ENCODE assay signal across 19 cellular contexts in the genomic region with DNA sequence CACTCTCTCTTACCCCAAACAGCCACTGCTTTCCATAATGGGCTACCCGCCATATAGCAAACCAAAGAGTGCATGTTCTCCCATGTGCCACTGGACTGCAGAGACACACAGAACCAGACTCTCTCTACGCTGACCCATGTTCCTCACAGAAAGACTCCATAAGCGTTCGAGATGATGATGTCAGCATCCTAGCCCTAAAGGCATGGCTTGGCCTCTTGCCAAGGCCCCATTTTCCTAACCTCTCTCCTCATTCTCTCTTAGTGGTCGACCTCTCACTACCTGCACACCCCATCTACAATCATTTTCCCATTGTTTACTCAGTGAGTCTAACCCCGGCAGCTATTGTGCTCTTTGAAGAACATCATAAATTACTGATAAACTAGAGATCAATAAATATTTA. TPM values are rescaled to one million over a fixed set of nuclear protein-coding genes. Genes with fewer than 3 reads are reported as not detected.
DNase-seq lines count a peak whose midpoint lies in the region; ATAC-seq and TF ChIP-seq lines count a peak whose summit lies in the region.
"Had no signal": no experiment of that assay in that cellular context is flagged by ENCODE, and none has a peak within 500 bp of the region (broad histone marks: within the 10 kb centered on the region; RNA-seq: fewer than 3 reads in every experiment).

No MANE protein-coding gene starts in this region.

- no peaks in the 10 kb centered on the region for H3K9me3 ChIP-seq in GM23248 (ENCODE audit: low read depth)
- H3K9me3 ChIP-seq in PC-9 (ENCODE audit: insufficient read depth, low read depth) = no peaks in the 10 kb centered on the region
- no peaks in the 10 kb centered on the region for H3K9me3 ChIP-seq in spleen

- H3K4me2 ChIP-seq in GM23248 (ENCODE audit: unreplicated experiment) (no peak overlapping the region), PC-9 (0 out of 2 replicates have a peak overlapping the region, but pooled peaks have one; percentile 1)
- H3K4me2 ChIP-seq: neural progenitor cell had no signal

- no peaks in the 10 kb centered on the region for H3K9me3 Mint-ChIP-seq in activated CD4-positive, alpha-beta T cell treated with anti-CD3 and anti-CD28 coated beads for 36 hours (ENCODE audit: low read depth)
- H3K9me3 Mint-ChIP-seq in naive thymus-derived CD8-positive, alpha-beta T cell = no peaks in the 10 kb centered on the region
- H3K9me3 Mint-ChIP-seq: activated T-helper 1 cell treated with anti-CD3 and anti-CD28 coated beads, Interleukin-12 subunit alpha, Interleukin-12 subunit beta, Interleukin-2, Interleukin-4 antibody, amounts not matched to agents 30 ng/mL and 10 ng/mL and 1 ng/mL, durations not matched to agents 14 hours and 24 hours and 36 hours; CD4-positive, alpha-beta memory T cell; neural progenitor cell had no signal

- no peaks in the 10 kb centered on the region for H4K20me1 ChIP-seq in GM23248 (ENCODE audit: insufficient read depth)
- peaks cover 42% of the 10 kb centered on the region for H4K20me1 ChIP-seq in PC-9 (ENCODE audit: insufficient read depth)

- no peak for ATAC-seq in activated CD4-positive, alpha-beta T cell treated with anti-CD3 and anti-CD28 coated beads for 36 hours
- no peak for ATAC-seq in naive thymus-derived CD8-positive, alpha-beta T cell
- ATAC-seq: stimulated activated naive CD8-positive, alpha-beta T cell treated with anti-CD3 and anti-CD28 coated beads, Interleukin-15, Interleukin-2, amounts not matched to agents 100 U/mL and 50 U/mL, for 24 hours had no signal

- no peaks in the 10 kb centered on the region for H3F3A ChIP-seq in GM23248 (ENCODE audit: insufficient read depth)
- no peaks in the 10 kb centered on the region; the same call in 1 of the 2 replicates for H3F3A ChIP-seq in PC-9 (ENCODE audit: insufficient read depth, low read depth)

- CTCF ChIA-PET in activated CD4-positive, alpha-beta T cell treated with anti-CD3 and anti-CD28 coated beads for 36 hours (lab: Charles Lee) = no interaction called here
- CTCF ChIA-PET in PC-9 (lab: Charles Lee) = no interaction called here

- no TSS peak for BruUV-seq in PC-9 (replicated peaks; lab: Mats Ljungman, UMichigan)

- 79 to 90% methylated on average over 6 of the region's 6 CpGs for WGBS in GM23248 (ENCODE audit: low coverage in 1 of 2, low lambda C conversion rate in 2 of 2, missing lambda C conversion rate in 2 of 2), 2 experiments
- WGBS in spleen, 5 donors = 87 to 95% (median 89%) methylated on average over 6 of the region's 6 CpGs

- H3K27ac Mint-ChIP-seq in activated CD4-positive, alpha-beta T cell treated with anti-CD3 and anti-CD28 coated beads for 36 hours = peak overlapping the region; percentile 34
- peak overlapping the region in 8 of 10 donors; percentile 3 to 59 (median 36) for H3K27ac Mint-ChIP-seq in naive thymus-derived CD8-positive, alpha-beta T cell
- H3K27ac Mint-ChIP-seq: activated T-helper 1 cell treated with anti-CD3 and anti-CD28 coated beads, Interleukin-12 subunit alpha, Interleukin-12 subunit beta, Interleukin-2, Interleukin-4 antibody, amounts not matched to agents 30 ng/mL and 10 ng/mL and 1 ng/mL, durations not matched to agents 14 hours and 24 hours and 36 hours; neural progenitor cell had no signal

- H3K36me3 Mint-ChIP-seq in activated CD4-positive, alpha-beta T cell treated with anti-CD3 and anti-CD28 coated beads for 36 hours (ENCODE audit: low read depth) = peaks cover 24% of the 10 kb centered on the region
- peaks cover 0 to 43% (median 4%) of the 10 kb centered on the region in 3 donors for H3K36me3 Mint-ChIP-seq in naive thymus-derived CD8-positive, alpha-beta T cell

- TF ChIP-seq CTCF in PC-9 (conservative IDR thresholded peaks at IDR 0.05) (no peak), spleen (IDR thresholded peaks at IDR 0.05 in 8 of 11, conservative IDR thresholded peaks at IDR 0.05 in 3 of 11) (no peak)

- peaks cover 98% of the 10 kb centered on the region for H3K79me2 ChIP-seq in GM23248 (ENCODE audit: insufficient read depth)
- H3K79me2 ChIP-seq in PC-9 (ENCODE audit: low read depth) = peaks cover 71% of the 10 kb centered on the region

- H3K9ac ChIP-seq in GM23248 = no peak overlapping the region
- H3K9ac ChIP-seq: neural progenitor cell had no signal

- H3K4me1 Mint-ChIP-seq in activated CD4-positive, alpha-beta T cell treated with anti-CD3 and anti-CD28 coated beads for 36 hours = peaks cover 38% of the 10 kb centered on the region
- H3K4me1 Mint-ChIP-seq in naive thymus-derived CD8-positive, alpha-beta T cell = peaks cover 26 to 52% (median 45%) of the 10 kb centered on the region in 4 donors

- H3K36me3 ChIP-seq in GM23248 (ENCODE audit: low read depth) (peaks cover 15% of the 10 kb centered on the region), PC-9 (ENCODE audit: low read depth) (peaks cover 38% of the 10 kb centered on the region), spleen (peaks cover 3 to 43% (median 24%) of the 10 kb centered on the region in 6 donors)

- TF ChIP-seq POLR2A in spleen (IDR thresholded peaks at IDR 0.05) = no peak

- intact Hi-C loops in activated CD4-positive, alpha-beta T cell treated with anti-CD3 and anti-CD28 coated beads for 36 hours (cut with DNase I, micrococcal nuclease) = loop anchor here in 1 of 2 experiments (5.0 kb wide), 1 partner anchor 498 kb away; the partner anchor contains the start of gene NARS2
- intact Hi-C loops in PC-9 (cut with micrococcal nuclease; ENCODE audit: unreplicated experiment) = loop anchor here (5.0 kb wide), 1 partner anchor 348 kb away; no protein-coding TSS in a partner anchor
- intact Hi-C loops in spleen (cut with DNase I; ENCODE audit: low total_unique reads) = no loop called here

- no peaks in the 10 kb centered on the region for H3K27me3 Mint-ChIP-seq in activated CD4-positive, alpha-beta T cell treated with anti-CD3 and anti-CD28 coated beads for 36 hours
- H3K27me3 Mint-ChIP-seq in naive thymus-derived CD8-positive, alpha-beta T cell = no peaks in the 10 kb centered on the region
- H3K27me3 Mint-ChIP-seq: CD4-positive, alpha-beta memory T cell had no signal

- H3K4me3 Mint-ChIP-seq in activated CD4-positive, alpha-beta T cell treated with anti-CD3 and anti-CD28 coated beads for 36 hours = no peak overlapping the region
- H3K4me3 Mint-ChIP-seq in naive thymus-derived CD8-positive, alpha-beta T cell = peak overlapping the region in 5 of 10 donors; percentile 0 to 23 (median 4)
- H3K4me3 Mint-ChIP-seq: activated T-helper 1 cell treated with anti-CD3 and anti-CD28 coated beads, Interleukin-12 subunit alpha, Interleukin-12 subunit beta, Interleukin-2, Interleukin-4 antibody, amounts not matched to agents 30 ng/mL and 10 ng/mL and 1 ng/mL, durations not matched to agents 14 hours and 24 hours and 36 hours; neural progenitor cell had no signal

- H3K9me2 ChIP-seq in GM23248 (ENCODE audit: insufficient read depth) = no peaks in the 10 kb centered on the region
- H3K9me2 ChIP-seq in PC-9 (ENCODE audit: insufficient read depth) = no peaks in the 10 kb centered on the region

- in situ Hi-C loops in GM23248 (cut with MboI) = no loop called here

- no peak overlapping the region for H3K4me3 ChIP-seq in GM23248
- no peak overlapping the region for H3K4me3 ChIP-seq in PC-9
- no peak overlapping the region for H3K4me3 ChIP-seq in spleen
- H3K4me3 ChIP-seq: neural progenitor cell had no signal

- H3K27ac ChIP-seq in GM23248 (no peak overlapping the region), PC-9 (no peak overlapping the region), spleen (no peak overlapping the region)
- H3K27ac ChIP-seq: neural progenitor cell had no signal

- no peaks in the 10 kb centered on the region for H3K27me3 ChIP-seq in GM23248 (replicated peaks; ENCODE audit: insufficient read depth)
- H3K27me3 ChIP-seq in PC-9 (ENCODE audit: insufficient read depth, low read depth) = no peaks in the 10 kb centered on the region
- H3K27me3 ChIP-seq in spleen (replicated peaks in 1 of 7) = no peaks in the 10 kb centered on the region
- H3K27me3 ChIP-seq: neural progenitor cell had no signal

- H3K4me1 ChIP-seq in GM23248 (ENCODE audit: insufficient read depth) (peaks cover 14% of the 10 kb centered on the region), PC-9 (replicated peaks; ENCODE audit: insufficient read depth) (peaks cover 31% of the 10 kb centered on the region), spleen (peaks cover 20 to 60% (median 42%) of the 10 kb centered on the region in 6 donors)
- H3K4me1 ChIP-seq: neural progenitor cell had no signal

- no peak overlapping the region for H2AFZ ChIP-seq in GM23248
- H2AFZ ChIP-seq in PC-9 = no peak overlapping the region
- H2AFZ ChIP-seq: neural progenitor cell had no signal

- POLR2A ChIA-PET in activated CD4-positive, alpha-beta T cell treated with anti-CD3 and anti-CD28 coated beads for 36 hours (lab: Charles Lee) = no interaction called here
- POLR2A ChIA-PET in PC-9 (lab: Charles Lee; ENCODE audit: unreplicated experiment) = no interaction called here
- POLR2A ChIA-PET in naive thymus-derived CD8-positive, alpha-beta T cell (lab: Charles Lee) = no interaction called here

- peak; percentile 21 for DNase-seq in activated CD4-positive, alpha-beta T cell treated with anti-CD3 and anti-CD28 coated beads for 36 hours
- DNase-seq in activated CD4-positive, alpha-beta T cell treated with anti-CD3 and anti-CD28 coated beads for 1 hour = no peak
- DNase-seq in GM23248 = peak; percentile 12
- DNase-seq in PC-9 = no peak
- DNase-seq in naive thymus-derived CD8-positive, alpha-beta T cell = no peak
- no peak for DNase-seq in 8988T
- no peak for DNase-seq in NCI-H2081 (lab: John Stamatoyannopoulos, UW)
- DNase-seq in spleen = no peak
- DNase-seq: CD4-positive, alpha-beta memory T cell; kidney glomerular epithelial cell; mesendoderm; MM.1S; NCI-H2029 treated with DMSO at 0.1 percent for 48 hours; stimulated activated naive CD8-positive, alpha-beta T cell treated with anti-CD3 and anti-CD28 coated beads, Interleukin-15, Interleukin-2, amounts not matched to agents 100 U/mL and 50 U/mL, for 24 hours had no signal

RNA-seq across cellular contexts. Expression of gene NDUFC2, which starts 4.9 kb away (rescaled TPM):
- total RNA-seq in activated CD4-positive, alpha-beta T cell treated with anti-CD3 and anti-CD28 coated beads for 36 hours = 100 to 1,000 TPM; 214 to 236 TPM
- total RNA-seq in GM23248 (2014; rRNA removed; shearing (Covaris generic)) = 69.0 and 86.6 TPM in 2 replicates
- polyA plus RNA-seq in GM23248 (2016; fragmentation: Nextera tagmentation; extraction: Ambion mirVana) = 462 and 471 TPM in 2 replicates
- total RNA-seq in PC-9 (2021) = 380 and 394 TPM in 2 replicates
- total RNA-seq in naive thymus-derived CD8-positive, alpha-beta T cell = 10 to 100 TPM; 71.4 to 77.7 TPM
- polyA plus RNA-seq in naive thymus-derived CD8-positive, alpha-beta T cell = 100 to 1,000 TPM; 158 to 206 (median 163) TPM
- 100 to 1,000 TPM in 2 of 7 donors, 10 to 100 TPM in 5; 44.1 to 113 (median 94.7) TPM for total RNA-seq in spleen
- 100 to 1,000 TPM in 2 of 3 donors, 10 to 100 TPM in 1; 60.7 to 135 (median 100) TPM for polyA plus RNA-seq in spleen

RNA-seq across cellular contexts. Expression of gene THRSP, which starts 11.1 kb away (rescaled TPM):
- total RNA-seq in activated CD4-positive, alpha-beta T cell treated with anti-CD3 and anti-CD28 coated beads for 36 hours = not detected
- total RNA-seq in GM23248 (2014; rRNA removed; shearing (Covaris generic)) = not detected in 2 replicates
- polyA plus RNA-seq in GM23248 (2016; fragmentation: Nextera tagmentation; extraction: Ambion mirVana) (not detected in 2 replicates), spleen (under 1 TPM in 2 of 3 donors, not detected in 1; 0.13 to 0.29 TPM)
- total RNA-seq in PC-9 (2021) (0.72 TPM in 1 of 2 replicates, not detected in the other), spleen (not detected)
- not detected for total RNA-seq in naive thymus-derived CD8-positive, alpha-beta T cell
- polyA plus RNA-seq in naive thymus-derived CD8-positive, alpha-beta T cell = not detected
- total RNA-seq: activated T-helper 1 cell treated with anti-CD3 and anti-CD28 coated beads, Interleukin-12 subunit alpha, Interleukin-12 subunit beta, Interleukin-2, Interleukin-4 antibody, amounts not matched to agents 30 ng/mL and 10 ng/mL and 1 ng/mL, durations not matched to agents 14 hours and 24 hours and 36 hours; CD4-positive, alpha-beta memory T cell; renal cortical epithelial cell; ureter had no signal
- polyA plus RNA-seq: AG04450 had no signal

RNA-seq across cellular contexts. Expression of gene KCTD14, which starts 51.7 kb away (rescaled TPM):
- total RNA-seq in activated CD4-positive, alpha-beta T cell treated with anti-CD3 and anti-CD28 coated beads for 36 hours = under 1 TPM; 0.14 to 0.21 TPM
- 0.63 and 1.4 TPM in 2 replicates for total RNA-seq in GM23248 (2014; rRNA removed; shearing (Covaris generic))
- 0.85 and 1.0 TPM in 2 replicates for polyA plus RNA-seq in GM23248 (2016; fragmentation: Nextera tagmentation; extraction: Ambion mirVana)
- total RNA-seq in PC-9 (2021) = 12.0 and 21.3 TPM in 2 replicates
- under 1 TPM in 1 of 2 experiments, not detected in 1; 0.36 TPM for total RNA-seq in naive thymus-derived CD8-positive, alpha-beta T cell
- under 1 TPM in 2 of 3 donors, not detected in 1; 0.13 to 0.33 TPM for polyA plus RNA-seq in naive thymus-derived CD8-positive, alpha-beta T cell
- total RNA-seq in spleen = under 1 TPM in 5 of 7 donors, not detected in 2; 0.40 to 0.82 (median 0.69) TPM
- under 1 TPM; 0.20 to 0.44 (median 0.35) TPM for polyA plus RNA-seq in spleen
- polyA plus RNA-seq: CD4-positive, alpha-beta memory T cell had no signal

Comparison
In these comparisons a context has a peak if more than half of its experiments do, and no peak if none do; other contexts are left out.
1. DNase-seq: peak in activated CD4-positive, alpha-beta T cell treated with anti-CD3 and anti-CD28 coated beads for 36 hours (single experiment) and GM23248 (single experiment); none in activated CD4-positive, alpha-beta T cell treated with anti-CD3 and anti-CD28 coated beads for 1 hour (single experiment), PC-9 (0 of 2), naive thymus-derived CD8-positive, alpha-beta T cell (0 of 10), 8988T (single experiment), NCI-H2081 (0 of 2) and spleen (single experiment).